ENCODE assay signal across 1 cellular context in the genomic region with DNA sequence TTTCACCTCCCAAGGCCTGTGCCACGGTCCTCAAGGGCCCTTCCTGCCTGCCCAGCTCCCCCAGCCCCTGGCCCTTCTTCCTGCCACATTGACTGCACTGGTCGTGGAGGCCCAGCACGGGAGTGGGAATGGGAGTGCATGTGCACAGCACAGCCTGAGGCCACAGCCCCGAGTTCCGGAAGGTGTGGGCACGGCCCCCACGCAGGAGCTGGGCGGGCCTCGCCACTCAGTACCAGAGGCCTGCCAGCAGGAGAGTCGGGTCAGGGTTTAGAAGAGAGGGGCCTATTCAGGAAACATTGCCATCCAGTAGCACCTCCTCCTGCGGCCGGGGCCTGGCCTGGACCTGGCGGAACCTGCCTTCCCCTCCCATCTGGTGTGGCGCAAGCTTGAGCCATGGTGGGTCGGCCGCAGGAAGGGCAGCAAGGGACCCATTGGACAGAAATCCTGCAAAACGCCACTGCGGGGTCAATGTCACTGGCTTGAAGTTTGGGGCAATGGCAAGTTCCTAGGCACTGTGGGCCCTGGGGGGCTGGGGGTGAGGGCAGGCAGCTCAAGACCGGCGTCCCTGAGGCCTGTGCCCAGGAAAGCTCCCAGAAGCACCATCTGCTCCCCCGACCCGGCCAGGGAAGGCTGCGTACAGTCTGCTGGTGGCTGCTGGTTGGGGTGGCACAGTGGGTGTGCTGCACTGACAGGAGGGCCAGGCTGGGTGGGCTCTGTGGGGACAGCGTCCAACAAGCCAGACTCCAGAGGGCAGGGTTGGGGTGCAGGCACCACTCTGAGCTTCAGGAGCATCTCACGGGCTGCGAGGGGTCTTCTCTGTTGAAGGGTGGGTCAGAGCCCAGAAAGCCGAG.
TF ChIP-seq lines count a peak whose summit lies in the region.

No MANE protein-coding gene starts in this region.

TF ChIP-seq in HCT116, 20 proteins besides CTCF, POLR2A, EP300 and RAD21 (continued from another document):
- TF ChIP-seq CEBPB (IDR thresholded peaks at IDR 0.05; ENCODE audit: low read depth) (no peak), REST (IDR thresholded peaks at IDR 0.05; ENCODE audit: low read depth) (no peak), ELF1 (IDR thresholded peaks at IDR 0.05; ENCODE audit: borderline replicate concordance, low read depth) (no peak), FOSL1 (IDR thresholded peaks at IDR 0.05; ENCODE audit: low read depth) (no peak), JUND (IDR thresholded peaks at IDR 0.05) (no peak)
